30 cellular contexts compared by ENCODE assay signal in genomic region chr4:2337896-2338295, GRCh38.
DNase-seq lines count a peak whose midpoint lies in the region; ATAC-seq and TF ChIP-seq lines count a peak whose summit lies in the region.
"Had no signal": no experiment of that assay in that cellular context is flagged by ENCODE, and none has a peak within 500 bp of the region (broad histone marks: within the 10 kb centered on the region; RNA-seq: fewer than 3 reads in every experiment).

No MANE protein-coding gene starts in this region.

- H3K27me3 ChIP-seq in right atrium auricular region (no peaks in the 10 kb centered on the region), left ventricle myocardium inferior (ENCODE audit: low read depth) (no peaks in the 10 kb centered on the region), lung (ENCODE audit: control insufficient read depth, insufficient read depth) (no peaks in the 10 kb centered on the region), stomach (no peaks in the 10 kb centered on the region)
- H3K27me3 ChIP-seq: BE2C, ovary, SJCRH30, upper lobe of right lung had no signal

- H3K4me1 Mint-ChIP-seq in activated naive CD8-positive, alpha-beta T cell treated with anti-CD3 and anti-CD28 coated beads, Interleukin-2, amount 50 U/mL, for 24 hours = no peaks in the 10 kb centered on the region
- H3K4me1 Mint-ChIP-seq: activated CD4-positive, alpha-beta T cell treated with anti-CD3 and anti-CD28 coated beads, Interleukin-2, amount 10 ng/mL, durations not matched to agents 7 days and 5 days had no signal

- intact Hi-C loops in left ventricle myocardium inferior (cut with micrococcal nuclease) = no loop called here
- intact Hi-C loops in stomach (cut with DNase I; ENCODE audit: low total_unique reads) = no loop called here

- H3K4me3 Mint-ChIP-seq in activated naive CD8-positive, alpha-beta T cell treated with anti-CD3 and anti-CD28 coated beads, Interleukin-2, amount 50 U/mL, for 24 hours = no peak overlapping the region
- H3K4me3 Mint-ChIP-seq: activated CD4-positive, alpha-beta T cell treated with anti-CD3 and anti-CD28 coated beads, Interleukin-2, amount 10 ng/mL, durations not matched to agents 7 days and 5 days; CD8-positive, alpha-beta memory T cell; IgD-negative memory B cell; nephron progenitor cell had no signal

- no peak overlapping the region for H3K27ac ChIP-seq in right atrium auricular region
- no peak overlapping the region for H3K27ac ChIP-seq in left ventricle myocardium inferior (replicated peaks)
- H3K27ac ChIP-seq in lung (ENCODE audit: low read depth in 1 of 2, low read length in 1 of 2) = no peak overlapping the region
- no peak overlapping the region for H3K27ac ChIP-seq in stomach
- H3K27ac ChIP-seq: lower lobe of right lung, ovary, SJCRH30, upper lobe of right lung, WERI-Rb-1 had no signal

- DNase-seq in right atrium auricular region (ENCODE audit: low spot score) (peak; percentile 38), left ventricle myocardium inferior (no peak), lung (ENCODE audit: low spot score) (peak; percentile 24), stomach (peak; percentile 23), cerebellum (ENCODE audit: low spot score) (no peak)
- no peak for DNase-seq in activated naive CD8-positive, alpha-beta T cell treated with anti-CD3 and anti-CD28 coated beads, Interleukin-2, amount 50 U/mL, for 24 hours
- DNase-seq: activated CD4-positive, alpha-beta T cell treated with anti-CD3 and anti-CD28 coated beads, Interleukin-2, amount 10 ng/mL, durations not matched to agents 7 days and 5 days; activated naive CD4-positive, alpha-beta T cell treated with anti-CD3 and anti-CD28 coated beads, Interleukin-2, amount 50 U/mL, for 16 hours; anterior cingulate cortex; BE2C; CD8-positive, alpha-beta memory T cell; cortex of kidney; DMS 273 treated with DMSO at 0.1 percent for 48 hours; foreskin fibroblast; lower lobe of right lung; mucosa of descending colon; NCI-H1048; NCI-H446 treated with DMSO at 0.1 percent for 48 hours; nephron progenitor cell; ovary; retina; SJCRH30; small intestine; stimulated activated naive CD4-positive, alpha-beta T cell treated with Interleukin-2 at 50 U/mL for 16 hours; SW 1271; upper lobe of right lung; WERI-Rb-1 had no signal

- no peaks in the 10 kb centered on the region for H3K36me3 Mint-ChIP-seq in activated naive CD8-positive, alpha-beta T cell treated with anti-CD3 and anti-CD28 coated beads, Interleukin-2, amount 50 U/mL, for 24 hours (ENCODE audit: low read depth)

- no peak for TF ChIP-seq EP300 in stomach (IDR thresholded peaks at IDR 0.05)

- H3K9me3 ChIP-seq in right atrium auricular region (no peaks in the 10 kb centered on the region), left ventricle myocardium inferior (replicated peaks) (no peaks in the 10 kb centered on the region), lung (ENCODE audit: control insufficient read depth in 2 of 2, insufficient read depth in 1 of 2, low read length in 1 of 2) (no peaks in the 10 kb centered on the region), stomach (no peaks in the 10 kb centered on the region)
- H3K9me3 ChIP-seq: BE2C, lower lobe of right lung, mucosa of descending colon, ovary, SJCRH30, upper lobe of right lung had no signal

- no peaks in the 10 kb centered on the region for H3K27me3 Mint-ChIP-seq in activated naive CD8-positive, alpha-beta T cell treated with anti-CD3 and anti-CD28 coated beads, Interleukin-2, amount 50 U/mL, for 24 hours
- H3K27me3 Mint-ChIP-seq: activated CD4-positive, alpha-beta T cell treated with anti-CD3 and anti-CD28 coated beads, Interleukin-2, amount 10 ng/mL, durations not matched to agents 7 days and 5 days had no signal

- H3K9me3 Mint-ChIP-seq in activated naive CD8-positive, alpha-beta T cell treated with anti-CD3 and anti-CD28 coated beads, Interleukin-2, amount 50 U/mL, for 24 hours = no peaks in the 10 kb centered on the region
- H3K9me3 Mint-ChIP-seq: activated CD4-positive, alpha-beta T cell treated with anti-CD3 and anti-CD28 coated beads, Interleukin-2, amount 10 ng/mL, durations not matched to agents 7 days and 5 days; CD8-positive, alpha-beta memory T cell; IgD-negative memory B cell; nephron progenitor cell had no signal

- H3K27ac Mint-ChIP-seq in activated naive CD8-positive, alpha-beta T cell treated with anti-CD3 and anti-CD28 coated beads, Interleukin-2, amount 50 U/mL, for 24 hours = no peak overlapping the region
- H3K27ac Mint-ChIP-seq: activated CD4-positive, alpha-beta T cell treated with anti-CD3 and anti-CD28 coated beads, Interleukin-2, amount 10 ng/mL, durations not matched to agents 7 days and 5 days; IgD-negative memory B cell; nephron progenitor cell had no signal

- whole genome bisulfite sequencing in lung, 2 donors = 91 to 96% methylated on average over 13 of the region's 13 CpGs
- WGBS in stomach, 5 donors = 90 to 98% (median 95%) methylated on average over 13 of the region's 13 CpGs

- peak; percentile 6 for ATAC-seq in activated naive CD8-positive, alpha-beta T cell treated with anti-CD3 and anti-CD28 coated beads, Interleukin-2, amount 50 U/mL, for 24 hours
- ATAC-seq in lung (ENCODE audit: insufficient read depth, low FRiP score) (no peak), HG03521 (IDR thresholded peaks at IDR 0.05; ENCODE audit: unreplicated experiment) (no peak), HG02981 (IDR thresholded peaks at IDR 0.05; ENCODE audit: unreplicated experiment) (no peak)
- ATAC-seq: lower lobe of right lung, mucosa of descending colon, upper lobe of right lung had no signal

- H3K4me1 ChIP-seq in right atrium auricular region (no peaks in the 10 kb centered on the region), left ventricle myocardium inferior (no peaks in the 10 kb centered on the region), lung (ENCODE audit: control insufficient read depth in 2 of 2, insufficient read depth in 2 of 2, low read length in 2 of 2) (no peaks in the 10 kb centered on the region), stomach (peaks cover 3 to 15% (median 8%) of the 10 kb centered on the region in 4 donors)
- H3K4me1 ChIP-seq: BE2C, SJCRH30, upper lobe of right lung had no signal

- no peak for TF ChIP-seq POLR2A in stomach (IDR thresholded peaks at IDR 0.05)

- H3K4me3 ChIP-seq in right atrium auricular region (no peak overlapping the region), left ventricle myocardium inferior (no peak overlapping the region), lung (no peak overlapping the region), stomach (no peak overlapping the region)
- H3K4me3 ChIP-seq: lower lobe of right lung, mucosa of descending colon, ovary, SJCRH30, upper lobe of right lung had no signal

- no peak for TF ChIP-seq CTCF in right atrium auricular region (IDR thresholded peaks at IDR 0.05)
- no peak for TF ChIP-seq CTCF in left ventricle myocardium inferior (IDR thresholded peaks at IDR 0.05; ENCODE audit: borderline replicate concordance)
- TF ChIP-seq CTCF in lung (IDR thresholded peaks at IDR 0.05; ENCODE audit: control extremely low read depth, extremely low read depth) = no peak
- TF ChIP-seq CTCF in stomach (IDR thresholded peaks at IDR 0.05) = no peak

- H3K36me3 ChIP-seq in right atrium auricular region = no peaks in the 10 kb centered on the region
- no peaks in the 10 kb centered on the region for H3K36me3 ChIP-seq in left ventricle myocardium inferior
- H3K36me3 ChIP-seq in lung (ENCODE audit: control insufficient read depth in 2 of 2, insufficient read depth in 2 of 2, low read length in 2 of 2) = peaks cover 0 to 13% of the 10 kb centered on the region in 2 donors
- H3K36me3 ChIP-seq in stomach = peaks cover 5 to 43% (median 25%) of the 10 kb centered on the region in 4 donors
- H3K36me3 ChIP-seq: BE2C, ovary, SJCRH30, upper lobe of right lung, WERI-Rb-1 had no signal

Comparison
In these comparisons a context has a peak if more than half of its experiments do, and no peak if none do; other contexts are left out.
1. DNase-seq: peak in right atrium auricular region (single experiment), lung (single experiment) and stomach (single experiment); none in left ventricle myocardium inferior (single experiment), activated naive CD8-positive, alpha-beta T cell treated with anti-CD3 and anti-CD28 coated beads, Interleukin-2, amount 50 U/mL, for 24 hours (single experiment) and cerebellum (single experiment).